19 cellular contexts compared by ENCODE assay signal in genomic region chr11:2256293-2256913, GRCh38. TPM values are rescaled to one million over a fixed set of nuclear protein-coding genes. Genes with fewer than 3 reads are reported as not detected.
DNase-seq lines count a peak whose midpoint lies in the region; ATAC-seq and TF ChIP-seq lines count a peak whose summit lies in the region.
"Had no signal": no experiment of that assay in that cellular context is flagged by ENCODE, and none has a peak within 500 bp of the region (broad histone marks: within the 10 kb centered on the region; RNA-seq: fewer than 3 reads in every experiment).

No MANE protein-coding gene starts in this region.

- CTCF ChIA-PET in Caco-2 (lab: Charles Lee) (no interaction called here), PC-3 (lab: Charles Lee) (no interaction called here)

- H3K27me3 ChIP-seq in Caco-2 (replicated peaks; ENCODE audit: control insufficient read depth, insufficient read depth, low read length) = no peaks in the 10 kb centered on the region
- H3K27me3 ChIP-seq in PC-3 (ENCODE audit: low read length) = no peaks in the 10 kb centered on the region
- H3K27me3 ChIP-seq in osteoblast (ENCODE audit: insufficient read depth, low read length) = peaks cover 2% of the 10 kb centered on the region

- H3K9me2 ChIP-seq in PC-3 (replicated peaks; ENCODE audit: low read length) = no peaks in the 10 kb centered on the region

- no peak overlapping the region for H3K27ac ChIP-seq in PC-3 (ENCODE audit: low read length)
- H3K27ac ChIP-seq in epithelial cell of prostate = peak overlapping the region; percentile 54
- H3K27ac ChIP-seq in osteoblast (ENCODE audit: low read depth, low read length) = no peak overlapping the region
- H3K27ac ChIP-seq: heart right ventricle had no signal

- no peaks in the 10 kb centered on the region for H3F3A ChIP-seq in PC-3 (ENCODE audit: low read length, unreplicated experiment)

- peak overlapping the region; percentile 80 for H3K4me2 ChIP-seq in PC-3 (ENCODE audit: low read length)
- H3K4me2 ChIP-seq in osteoblast (ENCODE audit: insufficient read depth, low read length) = no peak overlapping the region

- no peak overlapping the region for H3K4me3 Mint-ChIP-seq in Caco-2 (ENCODE audit: unreplicated experiment)
- H3K4me3 Mint-ChIP-seq: CD8-positive, alpha-beta T cell; HFFc6; immature natural killer cell had no signal

- peak overlapping the region; percentile 16 for H3K27ac Mint-ChIP-seq in Caco-2 (ENCODE audit: unreplicated experiment)
- H3K27ac Mint-ChIP-seq: CD8-positive, alpha-beta T cell; HFFc6; immature natural killer cell had no signal

- H3K4me3 ChIP-seq in Caco-2 (ENCODE audit: low read depth, low read length) = no peak overlapping the region
- no peak overlapping the region for H3K4me3 ChIP-seq in PC-3 (ENCODE audit: low read length)
- H3K4me3 ChIP-seq in osteoblast (ENCODE audit: insufficient read depth, low read length) = no peak overlapping the region
- H3K4me3 ChIP-seq: heart right ventricle had no signal

- no peaks in the 10 kb centered on the region for H3K4me1 ChIP-seq in Caco-2
- H3K4me1 ChIP-seq in PC-3 (ENCODE audit: insufficient read depth, low read length) = peaks cover 16% of the 10 kb centered on the region
- no peaks in the 10 kb centered on the region for H3K4me1 ChIP-seq in osteoblast (ENCODE audit: insufficient read depth, low read length)
- H3K4me1 ChIP-seq: heart right ventricle had no signal

- H3K9ac ChIP-seq in PC-3 (ENCODE audit: low read length) = no peak overlapping the region

- intact Hi-C loops in Caco-2 (cut with micrococcal nuclease; ENCODE audit: unreplicated experiment) (no loop called here), PC-3 (cut with micrococcal nuclease) (no loop called here)

- no peaks in the 10 kb centered on the region for H3K27me3 Mint-ChIP-seq in Caco-2 (ENCODE audit: insufficient read depth, unreplicated experiment)

- no TSS peak for BruUV-seq in Caco-2 (replicated peaks; lab: Mats Ljungman, UMichigan)
- no TSS peak for BruUV-seq in PC-3 (replicated peaks; lab: Mats Ljungman, UMichigan)

- peak overlapping the region; percentile 22 for H2AFZ ChIP-seq in PC-3 (ENCODE audit: low read length)
- no peak overlapping the region for H2AFZ ChIP-seq in osteoblast (ENCODE audit: low read length)

- ATAC-seq in PC-3 (peak; percentile 28; the same call in 1 of the 2 replicates), GM18907 (IDR thresholded peaks at IDR 0.05; ENCODE audit: unreplicated experiment) (no peak), HG03342 (IDR thresholded peaks at IDR 0.05; ENCODE audit: unreplicated experiment) (no peak)
- ATAC-seq: CD8-positive, alpha-beta T cell; heart right ventricle had no signal

- H3K9me3 Mint-ChIP-seq in Caco-2 (ENCODE audit: unreplicated experiment) = no peaks in the 10 kb centered on the region
- H3K9me3 Mint-ChIP-seq: immature natural killer cell had no signal

- H4K20me1 ChIP-seq in PC-3 (ENCODE audit: low read length) (no peaks in the 10 kb centered on the region), osteoblast (ENCODE audit: insufficient read depth, low read length) (no peaks in the 10 kb centered on the region)

- H3K79me2 ChIP-seq in PC-3 (ENCODE audit: low read length) (no peaks in the 10 kb centered on the region), osteoblast (ENCODE audit: insufficient read depth, low read length) (no peaks in the 10 kb centered on the region)

- TF ChIP-seq CTCF in Caco-2 (IDR thresholded peaks at IDR 0.05; ENCODE audit: insufficient read depth in 1 of 2, low read depth in 1 of 2, low read length in 1 of 2, severe bottlenecking in 1 of 2, unreplicated experiment in 1 of 2) (no peak), PC-3 (conservative IDR thresholded peaks at IDR 0.05; ENCODE audit: low read depth, low read length) (no peak), osteoblast (IDR thresholded peaks at IDR 0.05; ENCODE audit: extremely low read depth, low read depth, low read length) (no peak)

- H3K9me3 ChIP-seq in Caco-2 (peaks cover 7% of the 10 kb centered on the region; the same call in 1 of the 2 replicates), PC-3 (ENCODE audit: low read length) (no peaks in the 10 kb centered on the region), osteoblast (ENCODE audit: low read depth, low read length) (no peaks in the 10 kb centered on the region)

- peaks cover 6% of the 10 kb centered on the region for H3K36me3 Mint-ChIP-seq in Caco-2 (ENCODE audit: insufficient read depth, unreplicated experiment)
- H3K36me3 Mint-ChIP-seq: CD8-positive, alpha-beta T cell; naive B cell had no signal

- POLR2A ChIA-PET in Caco-2 (lab: Charles Lee) (no interaction called here), PC-3 (lab: Charles Lee; ENCODE audit: unreplicated experiment) (no interaction called here)

- H3K36me3 ChIP-seq in Caco-2 (ENCODE audit: control insufficient read depth, insufficient read depth, low read length) (no peaks in the 10 kb centered on the region), PC-3 (ENCODE audit: low read depth, low read length) (no peaks in the 10 kb centered on the region), osteoblast (ENCODE audit: insufficient read depth, low read length) (no peaks in the 10 kb centered on the region)
- H3K36me3 ChIP-seq: heart right ventricle had no signal

- H3K4me1 Mint-ChIP-seq in Caco-2 (ENCODE audit: low read depth, unreplicated experiment) = peaks cover 6% of the 10 kb centered on the region
- H3K4me1 Mint-ChIP-seq: immature natural killer cell had no signal

- no peak for DNase-seq in Caco-2
- DNase-seq in PC-3 = no peak
- peak; percentile 79 for DNase-seq in epithelial cell of prostate (ENCODE audit: low read depth, low spot score)
- peak; percentile 73 for DNase-seq in osteoblast (ENCODE audit: insufficient read length, low spot score, missing footprints)
- DNase-seq in NCI-H526 treated with DMSO at 0.1 percent for 48 hours (lab: John Stamatoyannopoulos, UW) = no peak
- no peak for DNase-seq in NAMALWA (ENCODE audit: low spot score)
- DNase-seq: activated CD4-positive, alpha-beta T cell treated with anti-CD3 and anti-CD28 coated beads for 4 hours; activated gamma-delta T cell treated with Interleukin-2 at 50 U/mL for 16 hours; central memory CD4-positive, alpha-beta T cell; heart right ventricle; HFFc6; immature natural killer cell; naive B cell; NCI-H187 treated with DMSO at 0.1 percent for 48 hours; substantia nigra had no signal

RNA-seq across cellular contexts. Expression of gene ASCL2, which starts 14.0 kb away (rescaled TPM):
- 26.6 and 32.5 TPM in 2 replicates for total RNA-seq in Caco-2 (2022)
- 0.58 and 1.1 TPM in 2 replicates for total RNA-seq in PC-3 (2014; rRNA removed)
- not detected in 2 replicates for total RNA-seq in osteoblast
- total RNA-seq: CD8-positive, alpha-beta T cell; HFFc6 had no signal

RNA-seq across cellular contexts. Expression of gene C11orf21, which starts 45.3 kb away (rescaled TPM):
- total RNA-seq in Caco-2 (2022) = 0.09 and 0.21 TPM in 2 replicates
- not detected in 2 replicates for total RNA-seq in PC-3 (2014; rRNA removed)
- total RNA-seq in osteoblast = 0.29 and 0.36 TPM in 2 replicates
- total RNA-seq: HFFc6, lung microvascular endothelial cell had no signal

RNA-seq across cellular contexts. Expression of gene TSPAN32, which starts 45.4 kb away (rescaled TPM):
- 0.97 and 1.2 TPM in 2 replicates for total RNA-seq in Caco-2 (2022)
- not detected in 2 replicates for total RNA-seq in PC-3 (2014; rRNA removed)
- 0.59 and 1.4 TPM in 2 replicates for total RNA-seq in osteoblast
- total RNA-seq: HFFc6, lung microvascular endothelial cell had no signal

Comparison
In these comparisons a context has a peak if more than half of its experiments do, and no peak if none do; other contexts are left out.
1. DNase-seq: peak in epithelial cell of prostate (single experiment) and osteoblast (single experiment); none in Caco-2 (0 of 2), PC-3 (single experiment), NCI-H526 treated with DMSO at 0.1 percent for 48 hours (single experiment) and NAMALWA (single experiment).
2. RNA of gene ASCL2, which starts 14.0 kb away (total RNA-seq): 26.6 to 32.5 TPM in Caco-2; 0.58 to 1.1 TPM in PC-3 and not detected in osteoblast; every median in the first group is over 10 times any median in the second.